ENCODE assay signal across 8 cellular contexts in the genomic region with DNA sequence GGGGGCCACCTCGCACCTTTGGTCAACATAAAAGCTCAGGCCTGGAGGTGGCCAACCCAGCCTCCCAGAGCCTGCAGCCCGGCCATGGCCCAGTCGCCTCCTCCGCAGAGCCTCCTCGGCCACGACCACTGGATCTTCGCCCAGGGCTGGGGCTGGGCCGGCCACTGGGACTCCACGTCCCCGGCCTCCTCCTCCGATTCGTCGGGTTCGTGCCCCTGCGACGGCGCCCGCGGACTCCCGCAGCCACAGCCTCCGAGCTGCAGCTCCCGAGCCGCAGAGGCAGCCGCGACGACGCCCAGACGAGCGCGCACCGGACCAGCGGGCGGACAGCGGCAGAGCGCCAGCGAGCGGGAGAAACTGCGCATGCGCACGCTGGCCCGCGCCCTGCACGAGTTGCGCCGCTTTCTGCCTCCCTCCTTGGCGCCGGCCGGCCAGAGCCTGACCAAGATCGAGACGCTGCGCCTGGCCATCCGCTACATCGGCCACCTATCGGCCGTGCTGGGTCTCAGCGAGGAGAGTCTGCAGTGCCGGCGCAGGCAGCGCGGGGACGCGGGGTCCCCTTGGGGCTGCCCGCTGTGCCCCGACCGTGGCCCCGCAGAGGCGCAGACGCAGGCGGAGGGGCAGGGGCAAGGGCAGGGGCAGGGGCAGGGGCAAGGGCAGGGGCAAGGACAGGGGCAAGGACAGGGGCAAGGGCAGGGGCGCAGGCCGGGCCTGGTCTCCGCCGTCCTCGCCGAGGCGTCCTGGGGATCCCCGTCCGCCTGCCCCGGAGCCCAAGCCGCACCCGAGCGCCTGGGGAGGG. TPM values are rescaled to one million over a fixed set of nuclear protein-coding genes. Genes with fewer than 3 reads are reported as not detected.
A peak's percentile ranks its signal among the peaks of the same experiment; 100 is the strongest.
DNase-seq lines count a peak whose midpoint lies in the region; ATAC-seq and TF ChIP-seq lines count a peak whose summit lies in the region.

A gene with protein sequence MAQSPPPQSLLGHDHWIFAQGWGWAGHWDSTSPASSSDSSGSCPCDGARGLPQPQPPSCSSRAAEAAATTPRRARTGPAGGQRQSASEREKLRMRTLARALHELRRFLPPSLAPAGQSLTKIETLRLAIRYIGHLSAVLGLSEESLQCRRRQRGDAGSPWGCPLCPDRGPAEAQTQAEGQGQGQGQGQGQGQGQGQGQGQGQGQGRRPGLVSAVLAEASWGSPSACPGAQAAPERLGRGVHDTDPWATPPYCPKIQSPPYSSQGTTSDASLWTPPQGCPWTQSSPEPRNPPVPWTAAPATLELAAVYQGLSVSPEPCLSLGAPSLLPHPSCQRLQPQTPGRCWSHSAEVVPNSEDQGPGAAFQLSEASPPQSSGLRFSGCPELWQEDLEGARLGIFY (plus strand): TSS at position 59 of the 799 bp plus-strand sequence. CDS start 26 bp downstream, at position 85.

- no peaks in the 10 kb centered on the region for H3K27me3 ChIP-seq in body of pancreas
- H3K27me3 ChIP-seq in gastrocnemius medialis = no peaks in the 10 kb centered on the region

- intact Hi-C loops in body of pancreas (cut with DNase I) (no loop called here), gastrocnemius medialis (cut with DNase I; ENCODE audit: low total_unique reads) (loop anchor here (5.0 kb wide), 1 partner anchor 61 kb away; no protein-coding TSS in a partner anchor)

- H3K36me3 ChIP-seq in body of pancreas (replicated peaks in 1 of 2; ENCODE audit: insufficient read depth in 1 of 2, low read depth in 2 of 2) (no peaks in the 10 kb centered on the region), gastrocnemius medialis (no peaks in the 10 kb centered on the region)

- H3K4me3 ChIP-seq in body of pancreas = no peak within 1 kb of the TSS
- peak within 1 kb of the TSS; percentile 41; the same call in 1 of the 2 replicates for H3K4me3 ChIP-seq in iPS-18c (ENCODE audit: insufficient read depth, low read depth, low read length)
- H3K4me3 ChIP-seq in gastrocnemius medialis = peak within 1 kb of the TSS; percentile 48 to 62 (median 48)

- peak in 1 of 3 donors; percentile 27 for TF ChIP-seq POLR2A in body of pancreas (IDR thresholded peaks at IDR 0.05)
- TF ChIP-seq POLR2A in gastrocnemius medialis (IDR thresholded peaks at IDR 0.05) = no peak

- peak; percentile 45 for ATAC-seq in GM19025 (IDR thresholded peaks at IDR 0.05; ENCODE audit: low read depth, unreplicated experiment)
- ATAC-seq in body of pancreas = peak; percentile 93
- peak; percentile 84 to 92 for ATAC-seq in gastrocnemius medialis
- no peak for ATAC-seq in HG03565 (IDR thresholded peaks at IDR 0.05; ENCODE audit: unreplicated experiment)

- peak; percentile 79 for DNase-seq in ACHN
- DNase-seq in T-helper 9 cell = peak; percentile 20
- peak; percentile 85 to 89 (median 88) for DNase-seq in body of pancreas
- peak; percentile 58 to 74 for DNase-seq in gastrocnemius medialis

- 12 to 55% methylated on average over 9 to 67 of the region's 82 CpGs for WGBS in body of pancreas, 2 donors

- H3K4me1 ChIP-seq in body of pancreas (peaks cover 31% of the 10 kb centered on the region), gastrocnemius medialis (peaks cover 5 to 7% of the 10 kb centered on the region in 2 donors)

- in situ Hi-C loops in ACHN (cut with HindIII; ENCODE audit: low pct_ligation_motif_present, low pct_unique_long_range_greater_than_20kb, low sequenced_read_pairs) (no loop called here), gastrocnemius medialis (cut with MboI; ENCODE audit: low sequenced_read_pairs in 4 of 4) (no loop called here)

- TF ChIP-seq CTCF in LNCAP (IDR thresholded peaks at IDR 0.05) = peak; percentile 30; the same call in 1 of the 2 replicates
- TF ChIP-seq CTCF in body of pancreas (IDR thresholded peaks at IDR 0.05) = peak in 4 of 7 experiments; percentile 44 to 63 (median 50)
- TF ChIP-seq CTCF in gastrocnemius medialis (IDR thresholded peaks at IDR 0.05 in 4 of 5, conservative IDR thresholded peaks at IDR 0.05 in 1 of 5) = peak; percentile 30 to 64 (median 53)

- H3K27ac ChIP-seq in body of pancreas (peak within 1 kb of the TSS in 3 of 4 donors; percentile 20 to 56 (median 53)), gastrocnemius medialis (no peak within 1 kb of the TSS)

- H3K9me3 ChIP-seq in body of pancreas = no peaks in the 10 kb centered on the region
- no peaks in the 10 kb centered on the region for H3K9me3 ChIP-seq in iPS-18c (ENCODE audit: control insufficient read depth, insufficient read depth, low read length)
- no peaks in the 10 kb centered on the region for H3K9me3 ChIP-seq in gastrocnemius medialis

RNA-seq across cellular contexts. Expression of the gene that starts here (rescaled TPM):
- total RNA-seq in body of pancreas = 1 to 10 TPM in 1 of 2 donors, not detected in 1; 1.8 TPM
- total RNA-seq in gastrocnemius medialis = not detected

Comparison
In these comparisons a context has a peak if more than half of its experiments do, and no peak if none do; other contexts are left out.
1. Peak in DNase-seq, ATAC-seq and H3K4me3 ChIP-seq in gastrocnemius medialis; RNA of the gene not detected or under 1 TPM.
2. DNase-seq: peak in every context shown above with its lines; median percentile 88 in body of pancreas; 79 in ACHN; 66 in gastrocnemius medialis; 20 in T-helper 9 cell.
3. H3K27ac ChIP-seq: peak in body of pancreas (3 of 4); none in gastrocnemius medialis (0 of 4).
4. Peak in every context shown above with its lines, with median percentiles within 50 percentile points of each other: CTCF ChIP-seq.